Comparison of ENCODE assay signal across 1 cellular context in genomic region chr7:132292803-132293202, GRCh38.
TF ChIP-seq lines count a peak whose summit lies in the region.

No MANE protein-coding gene starts in this region.

TF ChIP-seq in HepG2, 621 proteins besides CTCF, POLR2A, EP300 and RAD21 (continued from another document):
- no peak for TF ChIP-seq PLSCR1 (CRISPR knock-in tag; IDR thresholded peaks at IDR 0.05; ENCODE audit: borderline replicate concordance)
- TF ChIP-seq ETV5 (CRISPR knock-in tag; IDR thresholded peaks at IDR 0.05; ENCODE audit: borderline replicate concordance), result peak; percentile 44; the same call in 1 of the 2 replicates
- peak; percentile 44; the same call in 1 of the 2 replicates for TF ChIP-seq ELF3 (CRISPR knock-in tag; IDR thresholded peaks at IDR 0.05)
- 0 out of 2 replicates have a peak, but pooled peaks have one; percentile 17 for TF ChIP-seq MAX (IDR thresholded peaks at IDR 0.05)
- TF ChIP-seq ZNF33B (CRISPR knock-in tag; IDR thresholded peaks at IDR 0.05), result no peak
TF ChIP-seq in HepG2: peak in this region for 10.
